Comparison of ENCODE assay signal across 21 cellular contexts in genomic region chr7:141709749-141710148, GRCh38. TPM values are rescaled to one million over a fixed set of nuclear protein-coding genes. Genes with fewer than 3 reads are reported as not detected.
DNase-seq lines count a peak whose midpoint lies in the region; ATAC-seq lines count a peak whose summit lies in the region.
"Had no signal": no experiment of that assay in that cellular context is flagged by ENCODE, and none has a peak within 500 bp of the region (broad histone marks: within the 10 kb centered on the region; RNA-seq: fewer than 3 reads in every experiment).

No MANE protein-coding gene starts in this region.

- H2AK5ac ChIP-seq in trophoblast cell (ENCODE audit: low read length) = no peak overlapping the region

- no peaks in the 10 kb centered on the region for H3K79me1 ChIP-seq in trophoblast cell (ENCODE audit: low read length)

- H3K27ac Mint-ChIP-seq in T-helper 17 cell = peak overlapping the region; percentile 24

- no peak overlapping the region for H3K27ac ChIP-seq in trophoblast cell (ENCODE audit: low read depth, low read length)
- H3K27ac ChIP-seq: C4-2B, Peyer's patch, SK-N-MC had no signal

- H4K91ac ChIP-seq in trophoblast cell (ENCODE audit: low read depth, low read length) = no peak overlapping the region

- H4K12ac ChIP-seq in trophoblast cell (ENCODE audit: low read depth, low read length) = no peak overlapping the region

- no peak overlapping the region for H2BK12ac ChIP-seq in trophoblast cell (ENCODE audit: low read length)

- no peak overlapping the region for H3K4ac ChIP-seq in trophoblast cell (ENCODE audit: low read depth, low read length)

- H3K36me3 Mint-ChIP-seq in T-helper 17 cell (ENCODE audit: low read depth) = peaks cover 14% of the 10 kb centered on the region

- H3K27me3 ChIP-seq in trophoblast cell (ENCODE audit: insufficient read depth, low read length) = no peaks in the 10 kb centered on the region
- H3K27me3 ChIP-seq: Peyer's patch had no signal

- no peak overlapping the region for H3K23ac ChIP-seq in trophoblast cell (ENCODE audit: low read length)

- no peak overlapping the region for H2BK120ac ChIP-seq in trophoblast cell (ENCODE audit: insufficient read depth, low read length, poor library complexity)

- no peak overlapping the region for H3K4me2 ChIP-seq in trophoblast cell (ENCODE audit: low read length)

- H2AFZ ChIP-seq in trophoblast cell (ENCODE audit: insufficient read depth, low read length, poor library complexity) = no peak overlapping the region

- H3K14ac ChIP-seq in trophoblast cell (ENCODE audit: low read length) = no peak overlapping the region

- H3K36me3 ChIP-seq in trophoblast cell (ENCODE audit: control insufficient read depth in 1 of 2, insufficient read depth in 2 of 2, low read length in 2 of 2) = no peaks in the 10 kb centered on the region
- H3K36me3 ChIP-seq: Peyer's patch had no signal

- H3K18ac ChIP-seq in trophoblast cell (ENCODE audit: low read length) = no peak overlapping the region

- no peaks in the 10 kb centered on the region for H3K4me1 ChIP-seq in trophoblast cell (ENCODE audit: control insufficient read depth in 1 of 2, insufficient read depth in 2 of 2, low read length in 2 of 2)

- WGBS in trophoblast cell (ENCODE audit: extremely low coverage, insufficient coverage, insufficient read length) = no CpG with 5 or more reads among the region's 4 CpGs

- no peak overlapping the region for H4K8ac ChIP-seq in trophoblast cell (ENCODE audit: low read depth, low read length)

- H3K9ac ChIP-seq in trophoblast cell (ENCODE audit: low read length) = no peak overlapping the region

- H3K4me3 Mint-ChIP-seq in T-helper 17 cell = no peak overlapping the region

- no peak overlapping the region for H2BK5ac ChIP-seq in trophoblast cell (ENCODE audit: low read depth, low read length, poor library complexity)

- no peaks in the 10 kb centered on the region for H3K79me2 ChIP-seq in trophoblast cell (ENCODE audit: control insufficient read depth, insufficient read depth, low read length, poor library complexity)

- peaks cover 10% of the 10 kb centered on the region for H3K4me1 Mint-ChIP-seq in T-helper 17 cell

- H3K27me3 Mint-ChIP-seq in T-helper 17 cell = no peaks in the 10 kb centered on the region

- no peaks in the 10 kb centered on the region for H3K9me3 ChIP-seq in T-helper 17 cell (ENCODE audit: control insufficient read depth, low read length, poor library complexity, severe bottlenecking)
- no peaks in the 10 kb centered on the region for H3K9me3 ChIP-seq in trophoblast cell (ENCODE audit: insufficient read depth, low read depth, low read length)
- H3K9me3 ChIP-seq: Peyer's patch had no signal

- ATAC-seq in T-helper 17 cell = no peak
- ATAC-seq: GM12878, K562 had no signal

- H3K4me3 ChIP-seq in trophoblast cell (ENCODE audit: low read depth, low read length) = no peak overlapping the region
- H3K4me3 ChIP-seq: GM12878, K562, Peyer's patch, SK-N-MC had no signal

- DNase-seq in ELR (ENCODE audit: low read depth) = peak; percentile 36
- DNase-seq in NCI-H1417 treated with DMSO at 0.1 percent for 48 hours (lab: John Stamatoyannopoulos, UW) = peak; percentile 48
- no peak for DNase-seq in T-helper 17 cell
- DNase-seq in trophoblast cell = peak; percentile 53 to 56
- no peak for DNase-seq in DMS53 treated with DMSO at 0.1 percent for 48 hours (lab: John Stamatoyannopoulos, UW; ENCODE audit: unreplicated experiment)
- no peak for DNase-seq in SKM-1 (lab: John Stamatoyannopoulos, UW; ENCODE audit: unreplicated experiment)
- no peak for DNase-seq in activated effector memory CD4-positive, alpha-beta T cell treated with Interleukin-2 at 50 U/mL for 16 hours
- DNase-seq: ACHN, AML-193, DND-41, GF-D8, GOT3, MV-4-11, NCI-H2029, NCI-H2171 treated with DMSO at 0.1 percent for 48 hours, Peyer's patch, Right ventricle myocardium superior had no signal

RNA-seq across cellular contexts. Expression of gene WEE2, which starts 1.6 kb away (rescaled TPM):
- not detected for total RNA-seq in T-helper 17 cell
- polyA plus RNA-seq in trophoblast cell (2013) = 0.03 TPM in 1 of 2 replicates, not detected in the other
- total RNA-seq: GM12878, K562, Peyer's patch, Right ventricle myocardium superior had no signal
- polyA plus RNA-seq: K562 had no signal

RNA-seq across cellular contexts. Expression of gene DENND11, which starts 7.8 kb away (rescaled TPM):
- total RNA-seq in T-helper 17 cell = 10 to 100 TPM; 34.1 to 37.6 TPM
- polyA plus RNA-seq in trophoblast cell (2013) = 10.9 and 11.5 TPM in 2 replicates

RNA-seq across cellular contexts. Expression of gene SSBP1, which starts 28.4 kb away (rescaled TPM):
- total RNA-seq in T-helper 17 cell = 10 to 100 TPM; 81.3 to 91.3 TPM
- polyA plus RNA-seq in trophoblast cell (2013) = 256 and 262 TPM in 2 replicates

RNA-seq across cellular contexts. Expression of gene TAS2R3, which starts 54.1 kb away (rescaled TPM):
- total RNA-seq in T-helper 17 cell = under 1 TPM; 0.42 to 0.87 TPM
- 0.04 TPM in 1 of 2 replicates, not detected in the other for polyA plus RNA-seq in trophoblast cell (2013)

Comparison
In these comparisons a context has a peak if more than half of its experiments do, and no peak if none do; other contexts are left out.
1. DNase-seq: peak in ELR (single experiment), NCI-H1417 treated with DMSO at 0.1 percent for 48 hours (single experiment) and trophoblast cell (2 of 2); none in T-helper 17 cell (0 of 3), DMS53 treated with DMSO at 0.1 percent for 48 hours (single experiment), SKM-1 (single experiment) and activated effector memory CD4-positive, alpha-beta T cell treated with Interleukin-2 at 50 U/mL for 16 hours (single experiment).